Comparison of ENCODE assay signal across 8 cellular contexts in genomic region chr19:10565567-10566407, GRCh38. TPM values are rescaled to one million over a fixed set of nuclear protein-coding genes. Genes with fewer than 3 reads are reported as not detected.
A peak's percentile ranks its signal among the peaks of the same experiment; 100 is the strongest.
DNase-seq lines count a peak whose midpoint lies in the region; ATAC-seq, FAIRE-seq and TF ChIP-seq lines count a peak whose summit lies in the region.

TSS of gene KRI1 (minus strand) at chr19:10566010. CDS start at chr19:10565999, 11 bp downstream.

- ATAC-seq in GM18907 (IDR thresholded peaks at IDR 0.05; ENCODE audit: unreplicated experiment) (peak; percentile 42), HG03175 (IDR thresholded peaks at IDR 0.05; ENCODE audit: unreplicated experiment) (peak; percentile 45), WTC11 (peak; percentile 46)

- DNase-seq in AG08396 (ENCODE audit: low spot score) (peak; percentile 100), NCI-H226 (peak; percentile 93), WTC11 (ENCODE audit: low spot score) (peak; percentile 99), bronchial epithelial cell (ENCODE audit: low read depth) (peak; percentile 91), inferior parietal cortex (ENCODE audit: extremely low spot score) (peak; percentile 96), spleen (peak; percentile 100)

- H3K4me1 Mint-ChIP-seq in WTC11: peaks cover 32% of the 10 kb centered on the region

- CTCF ChIA-PET in WTC11 (lab: Charles Lee): interaction anchor here (0.7 to 1.7 kb wide), 14 partner anchors 10 to 177 kb away, joined by 3 to 10 read pairs (median 4); partner anchors contain the start of gene DNM2

- no peaks in the 10 kb centered on the region for H3K9me3 ChIP-seq in spleen

- no peak for TF ChIP-seq CTCF in WTC11 (IDR thresholded peaks at IDR 0.05)
- peak; percentile 51 for TF ChIP-seq CTCF in bronchial epithelial cell (IDR thresholded peaks at IDR 0.05; ENCODE audit: insufficient read depth, low read length, severe bottlenecking)
- TF ChIP-seq CTCF in spleen (IDR thresholded peaks at IDR 0.05 in 8 of 11, conservative IDR thresholded peaks at IDR 0.05 in 3 of 11): peak; percentile 18 to 72 (median 61)

- peaks cover 16% of the 10 kb centered on the region for H3K36me3 Mint-ChIP-seq in WTC11

- H3K27ac Mint-ChIP-seq in WTC11: peak within 1 kb of the TSS; percentile 87

- intact Hi-C loops in spleen (cut with DNase I; ENCODE audit: low total_unique reads): loop anchor here (5.0 kb wide), 1 partner anchor 63 kb away; the partner anchor contains the start of gene KEAP1

- POLR2A ChIA-PET in WTC11 (lab: Charles Lee): interaction anchor here (0.7 to 1.3 kb wide), 4 partner anchors 13 to 146 kb away, joined by 3 read pairs; partner anchors contain the start of genes ATG4D and PDE4A

- no peaks in the 10 kb centered on the region for H3K27me3 ChIP-seq in bronchial epithelial cell (ENCODE audit: control insufficient read depth, insufficient read depth, low read length)
- H3K27me3 ChIP-seq in spleen (replicated peaks in 1 of 7): no peaks in the 10 kb centered on the region

- peak within 1 kb of the TSS; percentile 89 for H3K4me3 Mint-ChIP-seq in WTC11

- FAIRE-seq in bronchial epithelial cell (lab: Jason Lieb, UNC): no peak

- WGBS in spleen, 5 donors: 0 to 1% (median 1%) methylated on average over 41 to 94 of the region's 94 CpGs

- peak in 2 of 3 donors; percentile 40 to 56 for TF ChIP-seq POLR2A in spleen (IDR thresholded peaks at IDR 0.05)

- H3K36me3 ChIP-seq in bronchial epithelial cell (ENCODE audit: control insufficient read depth, insufficient read depth, low read length): peaks cover 9% of the 10 kb centered on the region
- peaks cover 0 to 41% (median 14%) of the 10 kb centered on the region in 6 donors for H3K36me3 ChIP-seq in spleen

- H3K9me3 Mint-ChIP-seq in WTC11: no peaks in the 10 kb centered on the region

- peaks cover 28 to 76% (median 47%) of the 10 kb centered on the region in 6 donors for H3K4me1 ChIP-seq in spleen

- peaks cover 19% of the 10 kb centered on the region for H3K27me3 Mint-ChIP-seq in WTC11 (ENCODE audit: low read depth)

- H3K4me3 ChIP-seq in bronchial epithelial cell (ENCODE audit: low read depth, low read length) (peak within 1 kb of the TSS; percentile 99), spleen (peak within 1 kb of the TSS; percentile 77 to 98 (median 89))

- H3K27ac ChIP-seq in spleen: peak within 1 kb of the TSS; percentile 69 to 98 (median 94)

TF ChIP-seq in WTC11, 78 proteins besides CTCF, POLR2A, EP300 and RAD21 (continues in another document):
- TF ChIP-seq ERG (CRISPR knock-in tag; IDR thresholded peaks at IDR 0.05): no peak
- TF ChIP-seq ZNF396 (CRISPR knock-in tag; IDR thresholded peaks at IDR 0.05; ENCODE audit: borderline replicate concordance): no peak
- TF ChIP-seq HMGXB4 (CRISPR knock-in tag; IDR thresholded peaks at IDR 0.05): peak; percentile 94
- TF ChIP-seq ZSCAN18 (CRISPR knock-in tag; IDR thresholded peaks at IDR 0.05): no peak
- TF ChIP-seq EMX1 (CRISPR knock-in tag; IDR thresholded peaks at IDR 0.05): no peak
- TF ChIP-seq STAT6 (CRISPR knock-in tag; conservative IDR thresholded peaks at IDR 0.05; ENCODE audit: low read depth): no peak
- no peak for TF ChIP-seq PRDM15 (CRISPR knock-in tag; IDR thresholded peaks at IDR 0.05)
- no peak for TF ChIP-seq ATF2 (CRISPR knock-in tag; IDR thresholded peaks at IDR 0.05; ENCODE audit: borderline replicate concordance, low read depth)
- peak; percentile 87 for TF ChIP-seq FOXK1 (CRISPR knock-in tag; IDR thresholded peaks at IDR 0.05)

RNA-seq across cellular contexts. Expression of gene KRI1, which starts in this region (rescaled TPM):
- total RNA-seq in WTC11 (2021) (43.6 to 50.9 TPM (median 49.3 TPM) in 3 replicates), bronchial epithelial cell (8.2 and 11.0 TPM in 2 replicates), spleen (10 to 100 TPM; 24.9 to 39.6 (median 31.4) TPM)
- polyA plus RNA-seq in spleen: 10 to 100 TPM; 31.5 to 43.3 (median 39.1) TPM

Comparison
In these comparisons a context has a peak if more than half of its experiments do, and no peak if none do; other contexts are left out.
1. Peak in every context shown above with its lines: DNase-seq, ATAC-seq, H3K4me3 ChIP-seq and H3K27ac ChIP-seq.